ENCODE assay signal across 7 cellular contexts in the genomic region with DNA sequence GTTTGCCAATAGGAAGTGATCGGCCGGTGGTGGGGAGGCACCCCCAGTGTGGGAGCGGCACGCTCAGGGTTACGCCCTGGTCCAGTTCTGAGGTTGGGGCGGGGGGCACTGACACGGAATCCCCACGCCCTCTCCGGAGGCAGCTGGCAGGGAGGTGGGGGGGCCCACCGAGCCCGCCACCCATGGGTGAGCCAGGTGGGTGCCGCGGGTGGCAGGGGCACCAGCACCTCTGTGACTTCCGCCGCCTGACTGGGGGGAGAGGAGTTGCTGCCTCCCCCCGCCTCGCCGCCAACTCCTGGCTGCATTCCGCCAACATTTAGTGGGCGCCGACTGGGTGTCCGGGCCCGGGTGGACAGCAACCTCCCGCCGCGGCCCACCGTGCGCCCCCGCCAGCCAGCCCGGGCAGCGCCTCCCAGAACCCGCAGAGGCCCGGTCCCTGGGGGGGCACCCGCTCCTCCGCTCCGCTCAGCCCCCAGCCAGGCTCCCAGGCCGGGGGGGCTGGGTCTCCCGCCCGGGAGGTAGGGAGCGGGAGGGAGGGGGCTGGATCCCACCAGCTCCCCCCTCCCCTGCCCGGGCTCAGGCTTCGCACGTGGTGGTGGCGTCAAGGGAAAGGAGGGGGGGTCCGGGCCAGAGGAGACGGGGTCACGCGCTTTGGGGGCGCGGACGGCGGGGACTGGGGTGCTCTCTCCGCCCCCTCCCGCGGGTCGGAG. TPM values are rescaled to one million over a fixed set of nuclear protein-coding genes. Genes with fewer than 3 reads are reported as not detected.
DNase-seq lines count a peak whose midpoint lies in the region; ATAC-seq, FAIRE-seq and TF ChIP-seq lines count a peak whose summit lies in the region.

No MANE protein-coding gene starts in this region.

- CTCF ChIA-PET in endothelial cell of umbilical vein (lab: Charles Lee) = interaction anchor here (1.7 kb wide), 1 partner anchor 75 kb away, joined by 8 read pairs; no protein-coding TSS in a partner anchor

- no peak for TF ChIP-seq CTCF in GM12865 (IDR thresholded peaks at IDR 0.05; ENCODE audit: insufficient read depth, low read depth, low read length, missing control alignments)
- TF ChIP-seq CTCF in endothelial cell of umbilical vein (IDR thresholded peaks at IDR 0.05; ENCODE audit: extremely low read depth in 1 of 2, insufficient read depth in 1 of 2, low read depth in 1 of 2, low read length in 2 of 2) = no peak
- TF ChIP-seq CTCF in mucosa of descending colon (IDR thresholded peaks at IDR 0.05) = no peak
- TF ChIP-seq CTCF in tibial artery (IDR thresholded peaks at IDR 0.05) = no peak

- H3K4me1 ChIP-seq in endothelial cell of umbilical vein (ENCODE audit: control insufficient read depth, extremely low read depth, insufficient read depth, low read length) (peaks cover 11% of the 10 kb centered on the region), mucosa of descending colon (ENCODE audit: low read depth) (peaks cover 43% of the 10 kb centered on the region), tibial artery (peaks cover 10 to 59% (median 52%) of the 10 kb centered on the region in 4 donors)

- POLR2A ChIA-PET in endothelial cell of umbilical vein (lab: Charles Lee) = no interaction called here

- peak; percentile 1 for ATAC-seq in HG03280 (IDR thresholded peaks at IDR 0.05; ENCODE audit: unreplicated experiment)
- ATAC-seq in mucosa of descending colon = no peak
- no peak for ATAC-seq in GM18868 (IDR thresholded peaks at IDR 0.05; ENCODE audit: unreplicated experiment)

- dilution Hi-C loops in endothelial cell of umbilical vein (cut with MboI; ENCODE audit: extremely low pct_ligation_motif_present, low sequenced_read_pairs) = no loop called here

- H3K9me3 ChIP-seq in endothelial cell of umbilical vein (replicated peaks; ENCODE audit: control insufficient read depth, insufficient read depth, low read length) (no peaks in the 10 kb centered on the region), mucosa of descending colon (no peaks in the 10 kb centered on the region), tibial artery (no peaks in the 10 kb centered on the region)

- peaks cover 57% of the 10 kb centered on the region for H3K79me2 ChIP-seq in endothelial cell of umbilical vein (ENCODE audit: control insufficient read depth, insufficient read depth, low read length)

- intact Hi-C loops in endothelial cell of umbilical vein (cut with micrococcal nuclease) (loop anchor here (5.0 kb wide), 4 partner anchors 57 to 97 kb away; a partner anchor contains a TSS), mucosa of descending colon (cut with DNase I, micrococcal nuclease) (no loop called here), tibial artery (cut with DNase I; ENCODE audit: low total_unique reads) (no loop called here)

- no peaks in the 10 kb centered on the region for H4K20me1 ChIP-seq in endothelial cell of umbilical vein (replicated peaks; ENCODE audit: control insufficient read depth, extremely low read depth, insufficient read depth, low read length)

- no peaks in the 10 kb centered on the region for H3K27me3 ChIP-seq in endothelial cell of umbilical vein (ENCODE audit: control insufficient read depth in 2 of 2, insufficient read depth in 2 of 2, low read length in 2 of 2)
- no peaks in the 10 kb centered on the region for H3K27me3 ChIP-seq in tibial artery

- FAIRE-seq in endothelial cell of umbilical vein (lab: Jason Lieb, UNC) = no peak

- H3K36me3 ChIP-seq in endothelial cell of umbilical vein (ENCODE audit: control insufficient read depth in 2 of 2, extremely low read depth in 1 of 2, insufficient read depth in 2 of 2, low read length in 2 of 2) (peaks cover 0 to 5% of the 10 kb centered on the region in 2 experiments), mucosa of descending colon (ENCODE audit: low read depth) (no peaks in the 10 kb centered on the region), tibial artery (peaks cover 0 to 10% (median 0%) of the 10 kb centered on the region in 3 donors)

- H3K4me2 ChIP-seq in endothelial cell of umbilical vein (ENCODE audit: insufficient read depth, low read length) = peak overlapping the region; percentile 82

- H3K27ac ChIP-seq in endothelial cell of umbilical vein (ENCODE audit: insufficient read depth, low read depth, low read length) (peak overlapping the region; percentile 74), tibial artery (peak overlapping the region; percentile 99)

- H3K4me3 ChIP-seq in GM12865 (ENCODE audit: low read depth, low read length) (peak overlapping the region; percentile 81), endothelial cell of umbilical vein (replicated peaks in 1 of 3; ENCODE audit: insufficient read depth in 1 of 3, low read depth in 1 of 3, low read length in 3 of 3) (peak overlapping the region; percentile 66 to 81 (median 77)), mucosa of descending colon (peak overlapping the region; percentile 73), tibial artery (peak overlapping the region; percentile 94 to 98)

- H3K9me1 ChIP-seq in endothelial cell of umbilical vein (replicated peaks; ENCODE audit: control insufficient read depth, extremely low read depth, insufficient read depth, low read length) = no peaks in the 10 kb centered on the region

- DNase-seq in GM12865 (ENCODE audit: low read depth) = peak; percentile 56
- peak; percentile 55 for DNase-seq in activated CD4-positive, alpha-beta T cell treated with anti-CD3 and anti-CD28 coated beads for 48 hours
- DNase-seq in endothelial cell of umbilical vein (ENCODE audit: low read depth, low spot score) = peak; percentile 35
- peak; percentile 68 to 86 (median 81) for DNase-seq in mucosa of descending colon
- DNase-seq in tibial artery = peak in 1 of 2 donors; percentile 70

- TF ChIP-seq POLR2A in endothelial cell of umbilical vein (IDR thresholded peaks at IDR 0.05; ENCODE audit: low read depth, low read length) = no peak

- H3K9ac ChIP-seq in endothelial cell of umbilical vein (replicated peaks; ENCODE audit: extremely low read depth, insufficient read depth, low read length) = peak overlapping the region; percentile 81

- H2AFZ ChIP-seq in endothelial cell of umbilical vein (ENCODE audit: low read depth, low read length) = no peak overlapping the region

- BruUV-seq in endothelial cell of umbilical vein (replicated peaks; lab: Mats Ljungman, UMichigan) = no TSS peak

TF ChIP-seq in endothelial cell of umbilical vein, 7 proteins besides CTCF, POLR2A, EP300 and RAD21:
- TF ChIP-seq FOS (IDR thresholded peaks at IDR 0.05; ENCODE audit: borderline replicate concordance, insufficient read depth, low read length) (no peak), EZH2 (IDR thresholded peaks at IDR 0.05; ENCODE audit: borderline replicate concordance, low read depth, low read length, severe bottlenecking) (no peak), JUN (IDR thresholded peaks at IDR 0.05; ENCODE audit: borderline replicate concordance, insufficient read depth, insufficient read length, low read depth) (no peak), MYC (IDR thresholded peaks at IDR 0.05; ENCODE audit: low read depth, low read length) (no peak), GATA2 (IDR thresholded peaks at IDR 0.05; ENCODE audit: insufficient read depth, insufficient read length, low read depth, low read length) (no peak), POLR2AphosphoS5 (IDR thresholded peaks at IDR 0.05; ENCODE audit: insufficient read depth, low read depth, low read length) (no peak)
- TF ChIP-seq, protein P1, sequence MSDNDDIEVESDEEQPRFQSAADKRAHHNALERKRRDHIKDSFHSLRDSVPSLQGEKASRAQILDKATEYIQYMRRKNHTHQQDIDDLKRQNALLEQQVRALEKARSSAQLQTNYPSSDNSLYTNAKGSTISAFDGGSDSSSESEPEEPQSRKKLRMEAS (IDR thresholded peaks at IDR 0.05; ENCODE audit: insufficient read depth, insufficient read length) = no peak

RNA-seq across cellular contexts. Expression of a gene that starts 2.0 kb away (rescaled TPM):
- total RNA-seq in endothelial cell of umbilical vein (28.0 and 29.0 TPM in 2 replicates), mucosa of descending colon (100 to 1,000 TPM; 104 to 115 (median 112) TPM)
- polyA plus RNA-seq in endothelial cell of umbilical vein = 8.2 and 10.8 TPM in 2 replicates
- 4.3 and 5.6 TPM in 2 replicates for polyA plus RNA-seq in endothelial cell of umbilical vein (2011; cell fraction: cytosol; rRNA removed)
- 9.1 and 9.6 TPM in 2 replicates for polyA plus RNA-seq in endothelial cell of umbilical vein (2011; cell fraction: nucleus; rRNA removed)
- 7.5 and 10.9 TPM in 2 replicates for polyA plus RNA-seq in endothelial cell of umbilical vein (2012)
- polyA minus RNA-seq in endothelial cell of umbilical vein = 8.1 and 8.8 TPM in 2 replicates
- 21.4 TPM for polyA minus RNA-seq in endothelial cell of umbilical vein (2011; cell fraction: cytosol; rRNA and poly(A)+ RNA removed)
- 4.8 and 13.9 TPM in 2 replicates for polyA minus RNA-seq in endothelial cell of umbilical vein (2011; cell fraction: nucleus; rRNA and poly(A)+ RNA removed)

RNA-seq across cellular contexts. Expression of a gene that starts 57.2 kb away (rescaled TPM):
- total RNA-seq in endothelial cell of umbilical vein (46.2 and 47.2 TPM in 2 replicates), mucosa of descending colon (10 to 100 TPM; 27.4 to 44.6 (median 29.5) TPM)
- 23.6 and 26.2 TPM in 2 replicates for polyA plus RNA-seq in endothelial cell of umbilical vein
- 15.6 and 16.7 TPM in 2 replicates for polyA plus RNA-seq in endothelial cell of umbilical vein (2011; cell fraction: cytosol; rRNA removed)
- polyA plus RNA-seq in endothelial cell of umbilical vein (2011; cell fraction: nucleus; rRNA removed) = 21.2 and 24.9 TPM in 2 replicates
- polyA plus RNA-seq in endothelial cell of umbilical vein (2012) = 30.3 and 39.4 TPM in 2 replicates
- 18.0 and 24.4 TPM in 2 replicates for polyA minus RNA-seq in endothelial cell of umbilical vein
- 6.8 TPM for polyA minus RNA-seq in endothelial cell of umbilical vein (2011; cell fraction: cytosol; rRNA and poly(A)+ RNA removed)
- 22.9 and 35.4 TPM in 2 replicates for polyA minus RNA-seq in endothelial cell of umbilical vein (2011; cell fraction: nucleus; rRNA and poly(A)+ RNA removed)

RNA-seq across cellular contexts. Expression of a gene that starts 59.2 kb away (rescaled TPM):
- total RNA-seq in endothelial cell of umbilical vein (171 TPM in 2 replicates), mucosa of descending colon (100 to 1,000 TPM; 173 to 221 (median 192) TPM)
- 126 and 161 TPM in 2 replicates for polyA plus RNA-seq in endothelial cell of umbilical vein
- 103 and 158 TPM in 2 replicates for polyA plus RNA-seq in endothelial cell of umbilical vein (2011; cell fraction: cytosol; rRNA removed)
- polyA plus RNA-seq in endothelial cell of umbilical vein (2011; cell fraction: nucleus; rRNA removed) = 89.6 and 103 TPM in 2 replicates
- 131 and 186 TPM in 2 replicates for polyA plus RNA-seq in endothelial cell of umbilical vein (2012)
- polyA minus RNA-seq in endothelial cell of umbilical vein = 58.9 and 75.0 TPM in 2 replicates
- polyA minus RNA-seq in endothelial cell of umbilical vein (2011; cell fraction: cytosol; rRNA and poly(A)+ RNA removed) = 111 TPM
- 29.1 and 43.7 TPM in 2 replicates for polyA minus RNA-seq in endothelial cell of umbilical vein (2011; cell fraction: nucleus; rRNA and poly(A)+ RNA removed)
